ENCODE assay signal across 26 cellular contexts in the genomic region with DNA sequence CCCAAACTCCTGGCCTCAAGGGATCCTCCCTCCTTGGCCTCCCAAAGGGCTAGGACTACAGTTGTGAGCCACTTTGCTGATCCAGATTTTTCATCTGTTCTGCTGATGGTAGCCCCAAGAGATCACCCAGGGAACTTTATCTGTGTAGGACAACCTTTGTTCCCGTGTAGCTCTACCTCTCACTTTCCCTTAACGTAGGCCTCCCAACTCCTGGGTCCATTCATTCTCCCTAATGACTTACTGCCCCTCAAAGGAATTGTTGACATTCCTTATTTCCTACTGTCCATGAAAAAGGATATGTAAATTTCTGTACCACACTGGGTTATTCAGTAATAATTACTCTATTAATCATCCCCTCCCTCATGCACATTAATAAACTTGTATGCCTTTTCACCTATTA. TPM values are rescaled to one million over a fixed set of nuclear protein-coding genes. Genes with fewer than 3 reads are reported as not detected.
"Had no signal": no experiment of that assay in that cellular context is flagged by ENCODE, and none has a peak within 500 bp of the region (broad histone marks: within the 10 kb centered on the region; RNA-seq: fewer than 3 reads in every experiment).

No MANE protein-coding gene starts in this region.

- DNase-seq: MV-4-11, NCI-H1048, NCI-H1105, NCI-H1417, NCI-H1436 treated with DMSO at 0.1 percent for 48 hours, NCI-H1694 treated with DMSO at 0.1 percent for 48 hours, NCI-H1930, NCI-H2081, NCI-H2107, NCI-H2227 treated with DMSO at 0.1 percent for 48 hours, NCI-H524, NCI-H69, NCI-H774, PC-3, SHP77, SK-N-SH, SW 1271 had no signal

- H3K36me3 Mint-ChIP-seq: IgD-negative memory B cell had no signal

- ATAC-seq: K562, Panc1, PC-3 had no signal

- H3K9me3 ChIP-seq: SK-N-SH had no signal

- H3K27ac Mint-ChIP-seq: IgD-negative memory B cell had no signal

- H3K4me2 ChIP-seq: KMS-11, SK-N-SH had no signal

- H3K9me3 Mint-ChIP-seq: IgD-negative memory B cell had no signal

- H3K9ac ChIP-seq: KMS-11, SK-N-SH had no signal

- H3K4me3 Mint-ChIP-seq: IgD-negative memory B cell had no signal

- H3K4me3 ChIP-seq: K562 had no signal

- H3K27ac ChIP-seq: KMS-11, RWPE1 had no signal

RNA-seq across cellular contexts. Expression of gene PHF24, which starts 51.0 kb away (rescaled TPM):
- total RNA-seq: K562, LHCN-M2, MCF 10A, NCI-H460, OCI-LY7, PC-3 had no signal
